Comparison of ENCODE assay signal across 8 cellular contexts in genomic region chr21:45287438-45288391, GRCh38. TPM values are rescaled to one million over a fixed set of nuclear protein-coding genes. Genes with fewer than 3 reads are reported as not detected.
A peak's percentile ranks its signal among the peaks of the same experiment; 100 is the strongest.
DNase-seq lines count a peak whose midpoint lies in the region; ATAC-seq and TF ChIP-seq lines count a peak whose summit lies in the region.

POFUT2 (minus strand) TSS chr21:45287895; CDS start chr21:45287871, 24 bp downstream.

- peak; percentile 87 for DNase-seq in AG04450 (ENCODE audit: low read depth, low spot score)
- DNase-seq in NCI-H2227 treated with DMSO at 0.1 percent for 48 hours (lab: John Stamatoyannopoulos, UW): peak; percentile 96
- peak; percentile 98 for DNase-seq in WERI-Rb-1
- peak; percentile 96 to 97 for DNase-seq in T47D (ENCODE audit: low read depth in 1 of 2, low spot score in 1 of 2)

- peak within 1 kb of the TSS; percentile 74 to 87 (median 77) for H3K9ac ChIP-seq in skeletal muscle tissue (ENCODE audit: low read depth in 1 of 3, low read length in 3 of 3)

- POLR2A ChIA-PET in AG04450 (lab: Yijun Ruan, JAX): interaction anchor here (0.6 to 1.1 kb wide), 13 partner anchors 18 to 589 kb away, joined by 3 to 9 read pairs (median 4); no protein-coding TSS in a partner anchor

- in situ Hi-C loops in GM18951 (cut with MboI; ENCODE audit: low sequenced_read_pairs, unreplicated experiment) (no loop called here), T47D (cut with HindIII; ENCODE audit: low pct_unique_long_range_greater_than_20kb, low sequenced_read_pairs) (no loop called here)

- ATAC-seq in HG03159 (IDR thresholded peaks at IDR 0.05; ENCODE audit: unreplicated experiment): peak; percentile 79

- H3K27ac ChIP-seq in AG04450 (ENCODE audit: low read depth, low read length): no peak within 1 kb of the TSS
- H3K27ac ChIP-seq in WERI-Rb-1: peak within 1 kb of the TSS; percentile 63
- peak within 1 kb of the TSS; percentile 56 for H3K27ac ChIP-seq in skeletal muscle tissue (ENCODE audit: low read depth, low read length)

- no peak for TF ChIP-seq CTCF in AG04450 (IDR thresholded peaks at IDR 0.05; ENCODE audit: low read depth, low read length)
- TF ChIP-seq CTCF in WERI-Rb-1 (IDR thresholded peaks at IDR 0.05; ENCODE audit: low read depth, low read length): 0 out of 2 replicates have a peak, but pooled peaks have one; percentile 6

- peaks cover 12 to 29% (median 15%) of the 10 kb centered on the region in 3 donors for H3K4me1 ChIP-seq in skeletal muscle tissue (ENCODE audit: control insufficient read depth in 3 of 3, insufficient read depth in 3 of 3, low read length in 3 of 3)

- H3K27me3 ChIP-seq in AG04450 (ENCODE audit: control insufficient read depth, insufficient read depth, low read length): no peaks in the 10 kb centered on the region
- H3K27me3 ChIP-seq in WERI-Rb-1 (ENCODE audit: insufficient read depth, low read depth, severe bottlenecking): no peaks in the 10 kb centered on the region
- no peaks in the 10 kb centered on the region for H3K27me3 ChIP-seq in skeletal muscle tissue (ENCODE audit: control insufficient read depth in 3 of 3, insufficient read depth in 3 of 3, low read length in 3 of 3)

- TF ChIP-seq POLR2A in GM18951 (IDR thresholded peaks at IDR 0.05; ENCODE audit: extremely low read depth, insufficient read depth, insufficient read length): peak; percentile 76

- H3K9me3 ChIP-seq in AG04450 (ENCODE audit: control insufficient read depth, insufficient read depth, low read length): no peaks in the 10 kb centered on the region; the same call in 1 of the 2 replicates
- H3K9me3 ChIP-seq in WERI-Rb-1 (ENCODE audit: severe bottlenecking): no peaks in the 10 kb centered on the region
- H3K9me3 ChIP-seq in iPS-18c (ENCODE audit: control insufficient read depth, insufficient read depth, low read length): no peaks in the 10 kb centered on the region
- H3K9me3 ChIP-seq in skeletal muscle tissue (ENCODE audit: control insufficient read depth in 3 of 3, low read length in 3 of 3): no peaks in the 10 kb centered on the region

- CTCF ChIA-PET in AG04450 (lab: Charles Lee): interaction anchor here (0.6 to 4.0 kb wide), 3 partner anchors 81 to 337 kb away, joined by 3 to 74 read pairs (median 3); no protein-coding TSS in a partner anchor

- H3K4me3 ChIP-seq in AG04450 (ENCODE audit: low read depth, low read length) (peak within 1 kb of the TSS; percentile 77), WERI-Rb-1 (ENCODE audit: low read depth, low read length) (peak within 1 kb of the TSS; percentile 84), iPS-18c (ENCODE audit: insufficient read depth, low read depth, low read length) (peak within 1 kb of the TSS; percentile 74), skeletal muscle tissue (ENCODE audit: low read length in 3 of 3) (peak within 1 kb of the TSS; percentile 56 to 81 (median 79))

- H3K36me3 ChIP-seq in WERI-Rb-1: peaks cover 21% of the 10 kb centered on the region
- peaks cover 23 to 31% (median 26%) of the 10 kb centered on the region in 3 donors for H3K36me3 ChIP-seq in skeletal muscle tissue (ENCODE audit: control insufficient read depth in 3 of 3, insufficient read depth in 3 of 3, low read length in 3 of 3)

RNA-seq across cellular contexts. Expression of gene POFUT2, which starts in this region (rescaled TPM):
- 34.2 and 35.5 TPM in 2 replicates for polyA plus RNA-seq in AG04450 (2011; rRNA removed)
- polyA minus RNA-seq in AG04450 (2011; rRNA and poly(A)+ RNA removed): 15.6 and 26.6 TPM in 2 replicates
- total RNA-seq in skeletal muscle tissue: 18.3 TPM
